26 cellular contexts compared by ENCODE assay signal in genomic region chr5:101102506-101102905, GRCh38.
A peak's percentile ranks its signal among the peaks of the same experiment; 100 is the strongest.
DNase-seq lines count a peak whose midpoint lies in the region; ATAC-seq, FAIRE-seq and TF ChIP-seq lines count a peak whose summit lies in the region.
"Had no signal": no experiment of that assay in that cellular context is flagged by ENCODE, and none has a peak within 500 bp of the region (broad histone marks: within the 10 kb centered on the region; RNA-seq: fewer than 3 reads in every experiment).

No MANE protein-coding gene starts in this region.

- H3K27me3 ChIP-seq in thyroid gland, result no peaks in the 10 kb centered on the region
- H3K27me3 ChIP-seq: neutrophil had no signal

- H3K4me3 ChIP-seq in HEK293 (ENCODE audit: low read depth, low read length) (no peak overlapping the region), thyroid gland (replicated peaks in 1 of 3) (no peak overlapping the region)
- H3K4me3 ChIP-seq: thoracic aorta had no signal

- DNase-seq in COLO668 (lab: John Stamatoyannopoulos, UW; ENCODE audit: unreplicated experiment), result peak; percentile 12
- peak; percentile 25 for DNase-seq in SHP77 treated with DMSO at 0.1 percent for 48 hours (lab: John Stamatoyannopoulos, UW)
- peak; percentile 20 for DNase-seq in iris pigment epithelial cell (ENCODE audit: low read depth)
- no peak for DNase-seq in stimulated activated CD4-positive, alpha-beta T cell treated with anti-CD3 and anti-CD28 coated beads, Interleukin-2, amount 100 ng/mL, for 24 hours
- DNase-seq in D721Med (ENCODE audit: insufficient read length, low spot score), result no peak
- no peak for DNase-seq in thyroid gland
- DNase-seq: activated CD4-positive, alpha-beta memory T cell treated with anti-CD3 and anti-CD28 coated beads for 36 hours; activated naive CD4-positive, alpha-beta T cell treated with anti-CD3 and anti-CD28 coated beads for 36 hours; activated T-cell treated with anti-CD3 and anti-CD28 coated beads, Interleukin-2, amount 50 U/mL, for 24 hours; CD4-positive, alpha-beta memory T cell; EL; foreskin fibroblast; H7; left ventricle myocardium superior; NCI-H1092 treated with DMSO at 0.1 percent for 48 hours; NCI-H2171 treated with DMSO at 0.1 percent for 48 hours; retina; SIG-M5; T-helper 17 cell had no signal

- H3K9me3 ChIP-seq in HEK293 (ENCODE audit: control insufficient read depth, insufficient read depth, low read depth, low read length), result no peaks in the 10 kb centered on the region
- no peaks in the 10 kb centered on the region for H3K9me3 ChIP-seq in thyroid gland
- H3K9me3 ChIP-seq: neutrophil, thoracic aorta had no signal

- no peaks in the 10 kb centered on the region for H3K4me1 ChIP-seq in HEK293 (ENCODE audit: control insufficient read depth, insufficient read depth, low read length)
- no peaks in the 10 kb centered on the region for H3K4me1 ChIP-seq in thyroid gland

- intact Hi-C loops in thyroid gland (cut with DNase I), result no loop called here

- POLR2A ChIA-PET in HEK293 (lab: Yijun Ruan, JAX), result no interaction called here

- CTCF ChIA-PET in HEK293 (lab: Yijun Ruan, JAX), result no interaction called here

- H3K36me3 ChIP-seq in HEK293 (ENCODE audit: control insufficient read depth in 2 of 2, insufficient read depth in 1 of 2, low read length in 2 of 2), result no peaks in the 10 kb centered on the region
- no peaks in the 10 kb centered on the region for H3K36me3 ChIP-seq in thyroid gland
- H3K36me3 ChIP-seq: neutrophil, thoracic aorta had no signal

- TF ChIP-seq POLR2A in thyroid gland (IDR thresholded peaks at IDR 0.05), result no peak

- H3K27ac ChIP-seq in HEK293 (ENCODE audit: extremely low read depth, low read depth, low read length) (no peak overlapping the region), thyroid gland (no peak overlapping the region)
- H3K27ac ChIP-seq: KMS-11, neutrophil, thoracic aorta had no signal

- no peak for FAIRE-seq in D721Med (lab: Jason Lieb, UNC)
- FAIRE-seq: astrocyte had no signal

- ATAC-seq in GM19023 (IDR thresholded peaks at IDR 0.05; ENCODE audit: unreplicated experiment), result no peak
- ATAC-seq: left ventricle myocardium superior; stimulated activated memory B cell treated with anti-CD40 and anti-IgM and Interleukin-4, amounts not matched to agents 10 μg/mL and 1 μg/mL and 100 μg/mL, for 72 hours; T-helper 17 cell had no signal

- TF ChIP-seq CTCF in HEK293 (tag by site-specific recombination; IDR thresholded peaks at IDR 0.05), result no peak
- TF ChIP-seq CTCF in D721Med (IDR thresholded peaks at IDR 0.05; ENCODE audit: insufficient read depth, missing control alignments), result no peak
- TF ChIP-seq CTCF in thyroid gland (IDR thresholded peaks at IDR 0.05), result no peak

TF ChIP-seq in HEK293, 187 proteins besides CTCF, POLR2A, EP300 and RAD21:
- TF ChIP-seq ZNF677 (tag by site-specific recombination; IDR thresholded peaks at IDR 0.05) (peak; percentile 76), ZNF600 (tag by site-specific recombination; IDR thresholded peaks at IDR 0.05) (no peak), ZNF18 (tag by site-specific recombination; IDR thresholded peaks at IDR 0.05) (no peak), ZNF692 (tag by site-specific recombination; IDR thresholded peaks at IDR 0.05) (no peak), BCL11B (tag by site-specific recombination; IDR thresholded peaks at IDR 0.05; ENCODE audit: low read depth) (no peak)

Comparison
In these comparisons a context has a peak if more than half of its experiments do, and no peak if none do; other contexts are left out.
1. DNase-seq: peak in COLO668 (single experiment), SHP77 treated with DMSO at 0.1 percent for 48 hours (single experiment) and iris pigment epithelial cell (single experiment); none in stimulated activated CD4-positive, alpha-beta T cell treated with anti-CD3 and anti-CD28 coated beads, Interleukin-2, amount 100 ng/mL, for 24 hours (0 of 2), D721Med (single experiment) and thyroid gland (0 of 2).